Comparison of ENCODE assay signal across 2 cellular contexts in genomic region chr16:53018834-53019416, GRCh38.
TF ChIP-seq lines count a peak whose summit lies in the region.

No MANE protein-coding gene starts in this region.

TF ChIP-seq in HEK293, 187 proteins besides CTCF, POLR2A, EP300 and RAD21 (continued from another document):
- TF ChIP-seq, protein P1, sequence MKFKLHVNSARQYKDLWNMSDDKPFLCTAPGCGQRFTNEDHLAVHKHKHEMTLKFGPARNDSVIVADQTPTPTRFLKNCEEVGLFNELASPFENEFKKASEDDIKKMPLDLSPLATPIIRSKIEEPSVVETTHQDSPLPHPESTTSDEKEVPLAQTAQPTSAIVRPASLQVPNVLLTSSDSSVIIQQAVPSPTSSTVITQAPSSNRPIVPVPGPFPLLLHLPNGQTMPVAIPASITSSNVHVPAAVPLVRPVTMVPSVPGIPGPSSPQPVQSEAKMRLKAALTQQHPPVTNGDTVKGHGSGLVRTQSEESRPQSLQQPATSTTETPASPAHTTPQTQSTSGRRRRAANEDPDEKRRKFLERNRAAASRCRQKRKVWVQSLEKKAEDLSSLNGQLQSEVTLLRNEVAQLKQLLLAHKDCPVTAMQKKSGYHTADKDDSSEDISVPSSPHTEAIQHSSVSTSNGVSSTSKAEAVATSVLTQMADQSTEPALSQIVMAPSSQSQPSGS (tag by site-specific recombination; IDR thresholded peaks at IDR 0.05; ENCODE audit: low read depth), result no peak

TF ChIP-seq in GM12878, 131 proteins besides CTCF, POLR2A, EP300 and RAD21 (continued from another document):
- TF ChIP-seq NFYA (IDR thresholded peaks at IDR 0.05; ENCODE audit: borderline replicate concordance, low read depth, low read length), result no peak
